In the genomic region with DNA sequence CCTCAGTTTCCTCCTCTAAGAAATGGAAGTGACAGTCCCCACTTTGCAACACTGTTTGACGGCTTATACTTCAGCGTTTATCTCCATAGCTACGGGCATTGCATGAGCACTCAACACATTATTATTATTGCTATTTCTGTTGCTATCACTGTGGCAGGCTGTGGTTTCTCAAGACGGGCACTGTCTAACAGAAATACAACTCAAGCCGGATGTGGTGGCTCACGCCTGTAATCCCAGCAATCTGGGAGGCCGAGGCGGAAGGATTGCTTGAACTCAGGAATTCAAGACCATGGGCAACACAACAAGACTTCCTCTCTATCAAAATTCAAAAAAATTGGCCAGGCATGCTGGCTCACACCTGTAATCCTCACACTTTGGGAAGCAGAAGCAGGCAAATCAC, we compare ENCODE assay signal across 14 cellular contexts. TPM values are rescaled to one million over a fixed set of nuclear protein-coding genes. Genes with fewer than 3 reads are reported as not detected.
A peak's percentile ranks its signal among the peaks of the same experiment; 100 is the strongest.
DNase-seq lines count a peak whose midpoint lies in the region; ATAC-seq, FAIRE-seq and TF ChIP-seq lines count a peak whose summit lies in the region.
"Had no signal": no experiment of that assay in that cellular context is flagged by ENCODE, and none has a peak within 500 bp of the region (broad histone marks: within the 10 kb centered on the region; RNA-seq: fewer than 3 reads in every experiment).

No MANE protein-coding gene starts in this region.

- peaks cover 19% of the 10 kb centered on the region for H3K4me1 ChIP-seq in upper lobe of right lung
- no peaks in the 10 kb centered on the region for H3K4me1 ChIP-seq in pancreas
- H3K4me1 ChIP-seq in suprapubic skin: peaks cover 36% of the 10 kb centered on the region
- H3K4me1 ChIP-seq: neural progenitor cell had no signal

- no peaks in the 10 kb centered on the region for H3K27me3 ChIP-seq in upper lobe of right lung
- no peaks in the 10 kb centered on the region for H3K27me3 ChIP-seq in pancreas
- H3K27me3 ChIP-seq in suprapubic skin: no peaks in the 10 kb centered on the region
- H3K27me3 ChIP-seq: cardiac muscle cell, neural progenitor cell had no signal

- H3K4me1 Mint-ChIP-seq in stimulated activated naive CD8-positive, alpha-beta T cell treated with anti-CD3 and anti-CD28 coated beads, Interleukin-15, Interleukin-2, amounts not matched to agents 100 ng/mL and 50 ng/mL, for 24 hours (ENCODE audit: low read depth): peaks cover 50% of the 10 kb centered on the region
- peaks cover 46% of the 10 kb centered on the region for H3K4me1 Mint-ChIP-seq in stimulated activated naive CD8-positive, alpha-beta T cell treated with anti-CD3 and anti-CD28 coated beads, Interleukin-15, amount 100 ng/mL, for 72 hours
- peaks cover 43% of the 10 kb centered on the region for H3K4me1 Mint-ChIP-seq in dendritic cell treated with granulocyte-macrophage colony-stimulating factor and Interleukin-4, amounts not matched to agents 40 ng/mL and 50 ng/mL, for 4 days (ENCODE audit: low read depth)

- H3K9me3 Mint-ChIP-seq in stimulated activated naive CD8-positive, alpha-beta T cell treated with anti-CD3 and anti-CD28 coated beads, Interleukin-15, Interleukin-2, amounts not matched to agents 100 ng/mL and 50 ng/mL, for 24 hours: no peaks in the 10 kb centered on the region
- no peaks in the 10 kb centered on the region for H3K9me3 Mint-ChIP-seq in stimulated activated naive CD8-positive, alpha-beta T cell treated with anti-CD3 and anti-CD28 coated beads, Interleukin-15, amount 100 ng/mL, for 72 hours
- no peaks in the 10 kb centered on the region for H3K9me3 Mint-ChIP-seq in dendritic cell treated with granulocyte-macrophage colony-stimulating factor and Interleukin-4, amounts not matched to agents 40 ng/mL and 50 ng/mL, for 4 days
- H3K9me3 Mint-ChIP-seq: neural progenitor cell had no signal

- H3K36me3 ChIP-seq in upper lobe of right lung (no peaks in the 10 kb centered on the region), pancreas (no peaks in the 10 kb centered on the region), suprapubic skin (no peaks in the 10 kb centered on the region)
- H3K36me3 ChIP-seq: cardiac muscle cell, neural progenitor cell had no signal

- no peaks in the 10 kb centered on the region for H3K27me3 Mint-ChIP-seq in stimulated activated naive CD8-positive, alpha-beta T cell treated with anti-CD3 and anti-CD28 coated beads, Interleukin-15, Interleukin-2, amounts not matched to agents 100 ng/mL and 50 ng/mL, for 24 hours
- H3K27me3 Mint-ChIP-seq in stimulated activated naive CD8-positive, alpha-beta T cell treated with anti-CD3 and anti-CD28 coated beads, Interleukin-15, amount 100 ng/mL, for 72 hours: no peaks in the 10 kb centered on the region
- no peaks in the 10 kb centered on the region for H3K27me3 Mint-ChIP-seq in dendritic cell treated with granulocyte-macrophage colony-stimulating factor and Interleukin-4, amounts not matched to agents 40 ng/mL and 50 ng/mL, for 4 days

- H3K9me3 ChIP-seq in upper lobe of right lung (no peaks in the 10 kb centered on the region), pancreas (no peaks in the 10 kb centered on the region), suprapubic skin (no peaks in the 10 kb centered on the region)

- no peak for TF ChIP-seq POLR2A in suprapubic skin (IDR thresholded peaks at IDR 0.05)

- no peak for FAIRE-seq in pancreas (lab: Jason Lieb, UNC)
- FAIRE-seq: keratinocyte had no signal

- TF ChIP-seq CTCF in upper lobe of right lung (IDR thresholded peaks at IDR 0.05): no peak
- no peak for TF ChIP-seq CTCF in pancreas (IDR thresholded peaks at IDR 0.05)
- TF ChIP-seq CTCF in suprapubic skin (IDR thresholded peaks at IDR 0.05): no peak

- TF ChIP-seq EP300 in suprapubic skin (IDR thresholded peaks at IDR 0.05): no peak

- ATAC-seq in stimulated activated naive CD8-positive, alpha-beta T cell treated with anti-CD3 and anti-CD28 coated beads, Interleukin-15, amount 100 ng/mL, for 72 hours: no peak
- no peak for ATAC-seq in upper lobe of right lung
- no peak for ATAC-seq in pancreas
- ATAC-seq in GM18909 (IDR thresholded peaks at IDR 0.05; ENCODE audit: poor library complexity, unreplicated experiment): no peak

- DNase-seq in stimulated activated naive CD8-positive, alpha-beta T cell treated with anti-CD3 and anti-CD28 coated beads, Interleukin-15, amount 100 ng/mL, for 72 hours: no peak
- DNase-seq in SKM-1 treated with dmso at 0.1 percent for 144 hours (lab: John Stamatoyannopoulos, UW; ENCODE audit: unreplicated experiment): peak; percentile 98
- DNase-seq in upper lobe of right lung: no peak
- no peak for DNase-seq in pancreas
- DNase-seq in suprapubic skin (ENCODE audit: low spot score in 2 of 2): no peak
- DNase-seq: activated CD8-positive, alpha-beta memory T cell treated with anti-CD3 and anti-CD28 coated beads, Interleukin-2, amount 50 U/mL, for 48 hours; NCI-H526; stimulated activated CD4-positive, alpha-beta T cell treated with anti-CD3 and anti-CD28 coated beads, Interleukin-1b, Interleukin-23, amount 100 ng/mL, for 48 hours had no signal

- intact Hi-C loops in dendritic cell treated with granulocyte-macrophage colony-stimulating factor and Interleukin-4, amounts not matched to agents 40 ng/mL and 50 ng/mL, for 4 days (cut with micrococcal nuclease): no loop called here
- intact Hi-C loops in upper lobe of right lung (cut with DNase I): no loop called here
- intact Hi-C loops in pancreas (cut with DNase I): no loop called here

- 71 to 77% methylated on average over 8 of the region's 8 CpGs for WGBS in pancreas, 2 donors
- WGBS in suprapubic skin: 70% methylated on average over 8 of the region's 8 CpGs

- H3K27ac ChIP-seq in upper lobe of right lung: peak overlapping the region; percentile 67
- no peak overlapping the region for H3K27ac ChIP-seq in pancreas
- H3K27ac ChIP-seq in suprapubic skin: no peak overlapping the region
- H3K27ac ChIP-seq: cardiac muscle cell, neural progenitor cell had no signal

- no peak overlapping the region for H3K4me3 Mint-ChIP-seq in stimulated activated naive CD8-positive, alpha-beta T cell treated with anti-CD3 and anti-CD28 coated beads, Interleukin-15, Interleukin-2, amounts not matched to agents 100 ng/mL and 50 ng/mL, for 24 hours
- no peak overlapping the region for H3K4me3 Mint-ChIP-seq in stimulated activated naive CD8-positive, alpha-beta T cell treated with anti-CD3 and anti-CD28 coated beads, Interleukin-15, amount 100 ng/mL, for 72 hours
- H3K4me3 Mint-ChIP-seq in dendritic cell treated with granulocyte-macrophage colony-stimulating factor and Interleukin-4, amounts not matched to agents 40 ng/mL and 50 ng/mL, for 4 days: no peak overlapping the region

- no peak overlapping the region for H3K4me3 ChIP-seq in upper lobe of right lung
- no peak overlapping the region for H3K4me3 ChIP-seq in pancreas
- no peak overlapping the region for H3K4me3 ChIP-seq in suprapubic skin
- H3K4me3 ChIP-seq: cardiac muscle cell, neural progenitor cell had no signal

- H3K36me3 Mint-ChIP-seq in stimulated activated naive CD8-positive, alpha-beta T cell treated with anti-CD3 and anti-CD28 coated beads, Interleukin-15, Interleukin-2, amounts not matched to agents 100 ng/mL and 50 ng/mL, for 24 hours (ENCODE audit: low read depth): no peaks in the 10 kb centered on the region
- H3K36me3 Mint-ChIP-seq in dendritic cell treated with granulocyte-macrophage colony-stimulating factor and Interleukin-4, amounts not matched to agents 40 ng/mL and 50 ng/mL, for 4 days (ENCODE audit: low read depth): peaks cover 8% of the 10 kb centered on the region
- H3K36me3 Mint-ChIP-seq: neural progenitor cell had no signal

- peak overlapping the region; percentile 49 for H3K27ac Mint-ChIP-seq in stimulated activated naive CD8-positive, alpha-beta T cell treated with anti-CD3 and anti-CD28 coated beads, Interleukin-15, Interleukin-2, amounts not matched to agents 100 ng/mL and 50 ng/mL, for 24 hours
- H3K27ac Mint-ChIP-seq in stimulated activated naive CD8-positive, alpha-beta T cell treated with anti-CD3 and anti-CD28 coated beads, Interleukin-15, amount 100 ng/mL, for 72 hours: no peak overlapping the region
- peak overlapping the region; percentile 53 for H3K27ac Mint-ChIP-seq in dendritic cell treated with granulocyte-macrophage colony-stimulating factor and Interleukin-4, amounts not matched to agents 40 ng/mL and 50 ng/mL, for 4 days
- H3K27ac Mint-ChIP-seq: neural progenitor cell had no signal

RNA-seq across cellular contexts. Expression of a gene that starts 4.9 kb away (rescaled TPM):
- total RNA-seq in upper lobe of right lung (10.6 TPM), pancreas (1 to 10 TPM; 1.9 to 9.3 (median 3.4) TPM), suprapubic skin (10 to 100 TPM; 11.4 to 19.5 (median 16.3) TPM)
- polyA plus RNA-seq in pancreas: 1 to 10 TPM; 3.9 to 5.5 TPM

RNA-seq across cellular contexts. Expression of a gene that starts 16.1 kb away (rescaled TPM):
- total RNA-seq in upper lobe of right lung (77.8 TPM), pancreas (10 to 100 TPM; 18.9 to 37.8 (median 29.0) TPM), suprapubic skin (100 to 1,000 TPM in 3 of 4 donors, 10 to 100 TPM in 1; 84.2 to 150 (median 124) TPM)
- 10 to 100 TPM; 91.2 to 99.0 TPM for polyA plus RNA-seq in pancreas

RNA-seq across cellular contexts. Expression of a gene that starts 26.0 kb away (rescaled TPM):
- total RNA-seq in upper lobe of right lung (32.6 TPM), pancreas (10 to 100 TPM; 14.4 to 21.4 (median 16.1) TPM), suprapubic skin (100 to 1,000 TPM in 1 of 4 donors, 10 to 100 TPM in 3; 51.5 to 122 (median 69.6) TPM)
- 10 to 100 TPM; 21.6 to 35.1 TPM for polyA plus RNA-seq in pancreas

Comparison
In these comparisons a context has a peak if more than half of its experiments do, and no peak if none do; other contexts are left out.
1. H3K27ac Mint-ChIP-seq: peak in stimulated activated naive CD8-positive, alpha-beta T cell treated with anti-CD3 and anti-CD28 coated beads, Interleukin-15, Interleukin-2, amounts not matched to agents 100 ng/mL and 50 ng/mL, for 24 hours (single experiment) and dendritic cell treated with granulocyte-macrophage colony-stimulating factor and Interleukin-4, amounts not matched to agents 40 ng/mL and 50 ng/mL, for 4 days (single experiment); none in stimulated activated naive CD8-positive, alpha-beta T cell treated with anti-CD3 and anti-CD28 coated beads, Interleukin-15, amount 100 ng/mL, for 72 hours (0 of 2).